In the genomic region with DNA sequence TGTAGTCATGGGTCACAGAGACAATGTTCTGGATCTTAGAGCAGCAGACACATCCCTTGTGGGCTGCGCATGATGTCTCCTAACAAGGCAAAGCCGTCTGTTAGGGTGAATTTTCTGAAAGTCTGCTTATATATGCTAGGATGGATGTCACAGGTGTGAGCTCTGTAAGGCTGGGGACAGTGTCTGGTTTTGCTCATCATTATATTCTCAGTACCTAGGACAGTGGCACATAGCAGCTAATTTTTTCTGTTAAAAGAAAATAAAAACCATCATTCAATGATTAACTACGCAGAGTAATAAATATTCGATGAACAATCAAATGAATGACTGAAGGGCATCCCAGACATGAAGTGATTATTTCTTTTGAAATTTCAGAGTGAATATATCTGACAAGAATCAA, we compare ENCODE assay signal across 17 cellular contexts.
"Had no signal": no experiment of that assay in that cellular context is flagged by ENCODE, and none has a peak within 500 bp of the region (broad histone marks: within the 10 kb centered on the region; RNA-seq: fewer than 3 reads in every experiment).

No MANE protein-coding gene starts in this region.

- H3K36me3 Mint-ChIP-seq: activated naive CD4-positive, alpha-beta T cell treated with anti-CD3 and anti-CD28 coated beads, Interleukin-2, amount 50 U/mL, for 72 hours had no signal

- ATAC-seq: activated CD4-positive, alpha-beta T cell treated with anti-CD3 and anti-CD28 coated beads for 36 hours; activated naive CD4-positive, alpha-beta T cell treated with anti-CD3 and anti-CD28 coated beads, Interleukin-2, amount 50 U/mL, for 72 hours; activated T-cell treated with anti-CD3 and anti-CD28 coated beads, Interleukin-2, amount 50 U/mL, for 72 hours had no signal

- H3K9me3 Mint-ChIP-seq: activated naive CD4-positive, alpha-beta T cell treated with anti-CD3 and anti-CD28 coated beads, Interleukin-2, amount 50 U/mL, for 72 hours; activated T-cell treated with anti-CD3 and anti-CD28 coated beads, Interleukin-2, amount 50 U/mL, for 72 hours; central memory CD8-positive, alpha-beta T cell; nephron had no signal

- H3K27ac ChIP-seq: epithelial cell of prostate, esophagus squamous epithelium, heart right ventricle, left ventricle myocardium inferior, tibial nerve had no signal

- DNase-seq: activated T-cell treated with anti-CD3 and anti-CD28 coated beads for 4 hours; activated T-cell treated with anti-CD3 and anti-CD28 coated beads, Interleukin-2, amount 50 U/mL, for 72 hours; effector CD8-positive, alpha-beta T cell; esophagus squamous epithelium; heart right ventricle; left ventricle myocardium inferior; posterior cingulate gyrus; stimulated activated CD4-positive, alpha-beta T cell treated with anti-CD3 and anti-CD28 coated beads, Interleukin-2, amount 100 ng/mL, for 48 hours; stimulated activated naive CD4-positive, alpha-beta T cell treated with Interleukin-2 at 50 U/mL for 16 hours had no signal

- H3K4me3 ChIP-seq: esophagus squamous epithelium, heart right ventricle, left ventricle myocardium inferior, tibial nerve had no signal

- H3K4me3 Mint-ChIP-seq: activated CD4-positive, alpha-beta T cell treated with anti-CD3 and anti-CD28 coated beads for 36 hours; activated T-cell treated with anti-CD3 and anti-CD28 coated beads, Interleukin-2, amount 50 U/mL, for 72 hours; central memory CD8-positive, alpha-beta T cell; nephron had no signal

- FAIRE-seq: bronchial epithelial cell, colon had no signal

- H3K9me3 ChIP-seq: esophagus squamous epithelium, left ventricle myocardium inferior, tibial nerve had no signal

- H3K36me3 ChIP-seq: esophagus squamous epithelium, heart right ventricle, left ventricle myocardium inferior, tibial nerve had no signal

- H3K27ac Mint-ChIP-seq: activated CD4-positive, alpha-beta T cell treated with anti-CD3 and anti-CD28 coated beads for 36 hours; activated naive CD4-positive, alpha-beta T cell treated with anti-CD3 and anti-CD28 coated beads, Interleukin-2, amount 50 U/mL, for 72 hours; activated T-cell treated with anti-CD3 and anti-CD28 coated beads, Interleukin-2, amount 50 U/mL, for 72 hours; nephron had no signal

- H3K4me1 ChIP-seq: esophagus squamous epithelium, heart right ventricle, left ventricle myocardium inferior, tibial nerve had no signal

- H3K4me1 Mint-ChIP-seq: activated CD4-positive, alpha-beta T cell treated with anti-CD3 and anti-CD28 coated beads for 36 hours; central memory CD8-positive, alpha-beta T cell; nephron had no signal

- H3K27me3 ChIP-seq: esophagus squamous epithelium, tibial nerve had no signal
